ENCODE assay signal across 15 cellular contexts in genomic region chr5:112735702-112736101, GRCh38. TPM values are rescaled to one million over a fixed set of nuclear protein-coding genes. Genes with fewer than 3 reads are reported as not detected.
DNase-seq lines count a peak whose midpoint lies in the region; FAIRE-seq lines count a peak whose summit lies in the region.
"Had no signal": no experiment of that assay in that cellular context is flagged by ENCODE, and none has a peak within 500 bp of the region (broad histone marks: within the 10 kb centered on the region; RNA-seq: fewer than 3 reads in every experiment).

No MANE protein-coding gene starts in this region.

- WGBS in trophoblast cell (ENCODE audit: extremely low coverage, insufficient coverage, insufficient read length): no CpG with 5 or more reads among the region's 1 CpG

- no peak overlapping the region for H2AFZ ChIP-seq in trophoblast cell (ENCODE audit: insufficient read depth, low read length, poor library complexity)

- no peak overlapping the region for H3K4me3 ChIP-seq in trophoblast cell (ENCODE audit: low read depth, low read length)
- H3K4me3 ChIP-seq: left ventricle myocardium inferior had no signal

- H3K79me2 ChIP-seq in trophoblast cell (ENCODE audit: control insufficient read depth, insufficient read depth, low read length, poor library complexity): no peaks in the 10 kb centered on the region

- no peak overlapping the region for H3K9ac ChIP-seq in trophoblast cell (ENCODE audit: low read length)

- peaks cover 3% of the 10 kb centered on the region for H3K9me3 ChIP-seq in trophoblast cell (ENCODE audit: insufficient read depth, low read depth, low read length)
- H3K9me3 ChIP-seq: left ventricle myocardium inferior had no signal

- H2BK12ac ChIP-seq in trophoblast cell (ENCODE audit: low read length): no peak overlapping the region

- no peaks in the 10 kb centered on the region for H3K36me3 ChIP-seq in trophoblast cell (ENCODE audit: control insufficient read depth in 1 of 2, insufficient read depth in 2 of 2, low read length in 2 of 2)
- H3K36me3 ChIP-seq: left ventricle myocardium inferior had no signal

- in situ Hi-C loops in SK-MEL-5 (cut with HindIII; ENCODE audit: low pct_unique_long_range_greater_than_20kb, low sequenced_read_pairs): no loop called here

- no peak overlapping the region for H2AK5ac ChIP-seq in trophoblast cell (ENCODE audit: low read length)

- H3K4me1 ChIP-seq in trophoblast cell (ENCODE audit: control insufficient read depth in 1 of 2, insufficient read depth in 2 of 2, low read length in 2 of 2): peaks cover 0 to 7% of the 10 kb centered on the region in 2 experiments

- H3K27me3 ChIP-seq in trophoblast cell (ENCODE audit: insufficient read depth, low read length): no peaks in the 10 kb centered on the region

- no peak overlapping the region for H3K14ac ChIP-seq in trophoblast cell (ENCODE audit: low read length)

- peaks cover 1% of the 10 kb centered on the region for H3K79me1 ChIP-seq in trophoblast cell (ENCODE audit: low read length)

- peak overlapping the region; percentile 8 for H3K27ac ChIP-seq in epithelial cell of prostate
- no peak overlapping the region for H3K27ac ChIP-seq in trophoblast cell (ENCODE audit: low read depth, low read length)
- H3K27ac ChIP-seq: left ventricle myocardium inferior had no signal

- no peak overlapping the region for H4K12ac ChIP-seq in trophoblast cell (ENCODE audit: low read depth, low read length)

- peak; percentile 68 for FAIRE-seq in G401.6 (lab: Jason Lieb, UNC)

- no peak overlapping the region for H4K8ac ChIP-seq in trophoblast cell (ENCODE audit: low read depth, low read length)

- peak; percentile 20 for DNase-seq in SK-MEL-5 (ENCODE audit: low read depth, low spot score)
- no peak for DNase-seq in epithelial cell of prostate (ENCODE audit: low read depth, low spot score)
- peak; percentile 30 to 84 for DNase-seq in trophoblast cell
- DNase-seq in activated CD4-positive, alpha-beta T cell treated with anti-CD3 and anti-CD28 coated beads for 1 hour: no peak
- DNase-seq in SK-N-DZ (ENCODE audit: low spot score): no peak
- no peak for DNase-seq in NK-92 treated with Interleukin-12 subunit alpha and Interleukin-12 subunit beta, amount 100 ng/mL, for 24 hours (lab: John Stamatoyannopoulos, UW)
- DNase-seq in C1 segment of cervical spinal cord (lab: John Stamatoyannopoulos, UW): no peak
- DNase-seq: activated CD4-positive, CD25-positive, alpha-beta regulatory T cell treated with anti-CD3 and anti-CD28 coated beads, Interleukin-2, amount 50 U/mL, for 72 hours; activated CD8-positive, alpha-beta memory T cell treated with anti-CD3 and anti-CD28 coated beads, Interleukin-2, amount 50 U/mL, for 4 hours; activated naive CD4-positive, alpha-beta T cell treated with anti-CD3 and anti-CD28 coated beads for 36 hours; CD4-positive, CD25-positive, alpha-beta regulatory T cell; left ventricle myocardium inferior; NCI-H2029 treated with DMSO at 0.1 percent for 48 hours; T-helper 1 cell had no signal

- H3K4ac ChIP-seq in trophoblast cell (ENCODE audit: low read depth, low read length): no peak overlapping the region

- H3K4me2 ChIP-seq in trophoblast cell (ENCODE audit: low read length): no peak overlapping the region

- H2BK120ac ChIP-seq in trophoblast cell (ENCODE audit: insufficient read depth, low read length, poor library complexity): no peak overlapping the region

- H4K91ac ChIP-seq in trophoblast cell (ENCODE audit: low read depth, low read length): no peak overlapping the region

- no peak overlapping the region for H3K18ac ChIP-seq in trophoblast cell (ENCODE audit: low read length)

- H2BK5ac ChIP-seq in trophoblast cell (ENCODE audit: low read depth, low read length, poor library complexity): no peak overlapping the region

- H3K23ac ChIP-seq in trophoblast cell (ENCODE audit: low read length): no peak overlapping the region

RNA-seq across cellular contexts. Expression of gene APC, which starts 2.0 kb away (rescaled TPM):
- total RNA-seq in SK-MEL-5 (2014; rRNA removed; shearing (Covaris generic)): 55.6 and 63.2 TPM in 2 replicates
- polyA plus RNA-seq in SK-MEL-5 (2015; cell fraction: cytosol; rRNA removed): 14.4 and 22.3 TPM in 2 replicates
- polyA plus RNA-seq in SK-MEL-5 (2015; cell fraction: nucleus; rRNA removed): 18.5 and 21.6 TPM in 2 replicates
- 10.6 and 11.3 TPM in 2 replicates for polyA plus RNA-seq in trophoblast cell (2013)
- 12.7 and 21.0 TPM in 2 replicates for polyA plus RNA-seq in SK-N-DZ (2014; cell fraction: cytosol; rRNA removed)
- 8.9 and 17.0 TPM in 2 replicates for polyA plus RNA-seq in SK-N-DZ (2014; cell fraction: nucleus; rRNA removed)

Comparison
In these comparisons a context has a peak if more than half of its experiments do, and no peak if none do; other contexts are left out.
1. DNase-seq: peak in SK-MEL-5 (single experiment) and trophoblast cell (2 of 2); none in epithelial cell of prostate (single experiment), activated CD4-positive, alpha-beta T cell treated with anti-CD3 and anti-CD28 coated beads for 1 hour (single experiment), SK-N-DZ (single experiment), NK-92 treated with Interleukin-12 subunit alpha and Interleukin-12 subunit beta, amount 100 ng/mL, for 24 hours (single experiment) and C1 segment of cervical spinal cord (0 of 14).